In the genomic region with DNA sequence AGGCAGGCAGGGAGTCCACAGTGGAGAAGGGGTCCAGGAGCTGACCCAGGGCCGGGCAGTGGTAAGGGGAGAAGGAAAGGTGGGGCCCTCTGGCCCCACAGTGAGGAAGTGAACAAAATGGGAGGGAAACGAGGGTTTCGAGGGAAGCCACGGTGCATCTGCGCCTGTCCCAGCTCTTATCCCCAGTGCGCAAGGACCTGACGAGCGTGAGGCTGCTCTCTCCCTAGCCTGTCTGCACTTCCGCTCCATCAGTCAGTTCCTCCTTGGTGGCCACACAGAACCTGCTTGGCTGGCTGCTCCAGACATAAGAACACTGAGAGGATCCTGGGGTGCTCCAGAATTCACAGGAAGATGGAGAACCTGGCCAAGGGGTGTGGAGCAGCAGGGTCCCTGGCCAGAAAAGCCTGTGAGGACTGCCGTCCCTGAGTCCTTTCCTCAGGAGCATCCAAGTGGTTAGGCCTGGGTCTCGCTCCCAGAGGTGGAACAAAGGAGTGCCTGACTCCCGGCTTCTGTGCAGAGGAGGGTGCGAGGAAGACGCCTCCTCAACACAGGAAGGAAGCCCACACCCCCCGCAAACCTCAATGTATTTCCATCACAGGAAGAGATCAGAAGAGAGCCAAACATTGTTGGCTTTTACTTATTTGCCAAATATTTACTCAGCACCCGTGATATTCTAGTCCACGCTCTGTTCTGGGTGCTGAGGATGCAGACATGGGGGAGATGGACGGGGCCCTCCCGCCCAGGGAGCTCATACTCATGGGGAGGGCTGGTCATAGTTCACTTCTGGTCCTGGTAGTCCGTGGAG, we compare ENCODE assay signal across 10 cellular contexts. TPM values are rescaled to one million over a fixed set of nuclear protein-coding genes. Genes with fewer than 3 reads are reported as not detected.
DNase-seq lines count a peak whose midpoint lies in the region; ATAC-seq and TF ChIP-seq lines count a peak whose summit lies in the region.
"Had no signal": no experiment of that assay in that cellular context is flagged by ENCODE, and none has a peak within 500 bp of the region (broad histone marks: within the 10 kb centered on the region; RNA-seq: fewer than 3 reads in every experiment).

No MANE protein-coding gene starts in this region.

- BruUV-seq in OCI-LY7 (replicated peaks; lab: Mats Ljungman, UMichigan), result no TSS peak

- no peaks in the 10 kb centered on the region for H4K20me1 ChIP-seq in OCI-LY7 (ENCODE audit: insufficient read depth, low read length)

- H3K4me3 ChIP-seq in OCI-LY7 (ENCODE audit: low read depth, low read length, poor library complexity, severe bottlenecking), result no peak overlapping the region
- H3K4me3 ChIP-seq: sigmoid colon had no signal

- peaks cover 23% of the 10 kb centered on the region for H3K4me1 Mint-ChIP-seq in activated B cell treated with CpG ODN at 0.5 μM for 24 hours
- H3K4me1 Mint-ChIP-seq in central memory CD8-positive, alpha-beta T cell, result peaks cover 63% of the 10 kb centered on the region

- H3K4me1 ChIP-seq in OCI-LY7 (ENCODE audit: insufficient read depth, low read length, poor library complexity, severe bottlenecking), result no peaks in the 10 kb centered on the region

- no peaks in the 10 kb centered on the region for H3K27me3 Mint-ChIP-seq in activated B cell treated with CpG ODN at 0.5 μM for 24 hours
- no peaks in the 10 kb centered on the region for H3K27me3 Mint-ChIP-seq in central memory CD8-positive, alpha-beta T cell

- H3K27ac Mint-ChIP-seq in activated B cell treated with CpG ODN at 0.5 μM for 24 hours, result no peak overlapping the region
- H3K27ac Mint-ChIP-seq in central memory CD8-positive, alpha-beta T cell (ENCODE audit: low read depth), result peak overlapping the region; percentile 90

- in situ Hi-C loops in GM13976 (cut with MboI; ENCODE audit: low sequenced_read_pairs, unreplicated experiment), result no loop called here

- no peak overlapping the region for H3K27ac ChIP-seq in OCI-LY7 (ENCODE audit: low read depth, low read length, poor library complexity, severe bottlenecking)

- DNase-seq in GM13976 (ENCODE audit: low spot score) (peak; percentile 72), activated B cell treated with CpG ODN at 0.5 μM for 24 hours (no peak), OCI-LY7 (ENCODE audit: low spot score) (no peak), 8988T (no peak)
- peak; percentile 25 to 34 for DNase-seq in central memory CD8-positive, alpha-beta T cell (ENCODE audit: low spot score in 2 of 2)
- peak; percentile 32 to 45 for DNase-seq in stimulated activated CD4-positive, alpha-beta T cell treated with anti-CD3 and anti-CD28 coated beads, Interleukin-2, amount 100 ng/mL, for 48 hours
- DNase-seq: sigmoid colon, SW 1271 had no signal

- POLR2A ChIA-PET in activated B cell treated with CpG ODN at 0.5 μM for 24 hours (lab: Charles Lee), result no interaction called here
- POLR2A ChIA-PET in OCI-LY7 (lab: Charles Lee), result no interaction called here

- H3K79me2 ChIP-seq in OCI-LY7 (ENCODE audit: insufficient read depth, low read depth, low read length), result no peaks in the 10 kb centered on the region

- no peaks in the 10 kb centered on the region for H3K36me3 Mint-ChIP-seq in activated B cell treated with CpG ODN at 0.5 μM for 24 hours (ENCODE audit: low read depth)
- peaks cover 3% of the 10 kb centered on the region for H3K36me3 Mint-ChIP-seq in central memory CD8-positive, alpha-beta T cell (ENCODE audit: insufficient read depth)

- no peaks in the 10 kb centered on the region for H3K9me2 ChIP-seq in OCI-LY7 (ENCODE audit: insufficient read depth, low read length)

- no peaks in the 10 kb centered on the region for H3K36me3 ChIP-seq in OCI-LY7 (ENCODE audit: insufficient read depth, low read length)
- H3K36me3 ChIP-seq: sigmoid colon had no signal

- intact Hi-C loops in activated B cell treated with CpG ODN at 0.5 μM for 24 hours (cut with micrococcal nuclease) (loop anchor here (2.0 kb wide), 1 partner anchor 39 kb away; no protein-coding TSS in a partner anchor), OCI-LY7 (cut with micrococcal nuclease; ENCODE audit: unreplicated experiment) (no loop called here)

- H3K9me3 ChIP-seq in OCI-LY7 (ENCODE audit: low read length), result no peaks in the 10 kb centered on the region
- H3K9me3 ChIP-seq: sigmoid colon had no signal

- no peak overlapping the region for H2AFZ ChIP-seq in OCI-LY7 (ENCODE audit: low read length)

- TF ChIP-seq CTCF in GM13976 (IDR thresholded peaks at IDR 0.05; ENCODE audit: borderline replicate concordance, control extremely low read depth, extremely low read depth, insufficient read depth, missing control alignments), result no peak
- no peak for TF ChIP-seq CTCF in activated B cell treated with CpG ODN at 0.5 μM for 24 hours (IDR thresholded peaks at IDR 0.05)
- no peak for TF ChIP-seq CTCF in OCI-LY7 (conservative IDR thresholded peaks at IDR 0.05; ENCODE audit: low read length)

- CTCF ChIA-PET in activated B cell treated with CpG ODN at 0.5 μM for 24 hours (lab: Charles Lee) (no interaction called here), OCI-LY7 (lab: Charles Lee; ENCODE audit: unreplicated experiment) (no interaction called here)

- no peaks in the 10 kb centered on the region for H3K9me3 Mint-ChIP-seq in activated B cell treated with CpG ODN at 0.5 μM for 24 hours
- H3K9me3 Mint-ChIP-seq in central memory CD8-positive, alpha-beta T cell, result no peaks in the 10 kb centered on the region

- H3K4me2 ChIP-seq in OCI-LY7 (ENCODE audit: low read length), result no peak overlapping the region

- H3K4me3 Mint-ChIP-seq in activated B cell treated with CpG ODN at 0.5 μM for 24 hours, result peak overlapping the region; percentile 54
- peak overlapping the region; percentile 81 for H3K4me3 Mint-ChIP-seq in central memory CD8-positive, alpha-beta T cell

- ATAC-seq in activated B cell treated with CpG ODN at 0.5 μM for 24 hours (ENCODE audit: low read depth), result peak; percentile 71
- peak; percentile 84 for ATAC-seq in central memory CD8-positive, alpha-beta T cell (replicated peaks; ENCODE audit: extremely low read depth, poor library complexity, severe bottlenecking)
- ATAC-seq in GM18861 (IDR thresholded peaks at IDR 0.05; ENCODE audit: unreplicated experiment), result no peak
- ATAC-seq in GM18868 (IDR thresholded peaks at IDR 0.05; ENCODE audit: unreplicated experiment), result no peak

RNA-seq across cellular contexts. Expression of a gene that starts 43.7 kb away (rescaled TPM):
- total RNA-seq in activated B cell treated with CpG ODN at 0.5 μM for 24 hours (0.34 and 0.55 TPM in 2 replicates), OCI-LY7 (2022) (0.19 TPM in 1 of 2 replicates, not detected in the other)
- total RNA-seq in OCI-LY7 (2014; rRNA removed; shearing (Covaris generic)), result 0.06 TPM in 1 of 2 replicates, not detected in the other

RNA-seq across cellular contexts. Expression of a gene that starts 55.8 kb away (rescaled TPM):
- total RNA-seq in activated B cell treated with CpG ODN at 0.5 μM for 24 hours, result 12.7 and 12.9 TPM in 2 replicates
- total RNA-seq in OCI-LY7 (2014; rRNA removed; shearing (Covaris generic)), result 16.0 and 24.1 TPM in 2 replicates
- 20.7 and 22.2 TPM in 2 replicates for total RNA-seq in OCI-LY7 (2022)

Comparison
In these comparisons a context has a peak if more than half of its experiments do, and no peak if none do; other contexts are left out.
1. DNase-seq: peak in GM13976 (single experiment), central memory CD8-positive, alpha-beta T cell (2 of 2) and stimulated activated CD4-positive, alpha-beta T cell treated with anti-CD3 and anti-CD28 coated beads, Interleukin-2, amount 100 ng/mL, for 48 hours (2 of 2); none in activated B cell treated with CpG ODN at 0.5 μM for 24 hours (single experiment), OCI-LY7 (single experiment) and 8988T (single experiment).
2. ATAC-seq: peak in activated B cell treated with CpG ODN at 0.5 μM for 24 hours (single experiment) and central memory CD8-positive, alpha-beta T cell (single experiment); none in GM18861 (single experiment) and GM18868 (single experiment).